Comparison of ENCODE assay signal across 8 cellular contexts in genomic region chr11:125110996-125111340, GRCh38. TPM values are rescaled to one million over a fixed set of nuclear protein-coding genes. Genes with fewer than 3 reads are reported as not detected.
DNase-seq lines count a peak whose midpoint lies in the region; ATAC-seq and TF ChIP-seq lines count a peak whose summit lies in the region.

No MANE protein-coding gene starts in this region.

- in situ Hi-C loops in GM13977 (cut with MboI; ENCODE audit: low pct_unique_long_range_greater_than_20kb, low sequenced_read_pairs, unreplicated experiment): no loop called here

- peaks cover 3 to 17% of the 10 kb centered on the region in 2 experiments; a peak in 3 of 4 replicates for H3K4me1 ChIP-seq in HCT116 (ENCODE audit: control insufficient read depth in 1 of 2, insufficient read depth in 2 of 2, low read length in 2 of 2)
- H3K4me1 ChIP-seq in fibroblast of lung (ENCODE audit: control insufficient read depth, extremely low read depth, insufficient read depth, low read length): peaks cover 2% of the 10 kb centered on the region

- H3K79me2 ChIP-seq in HCT116 (ENCODE audit: insufficient read depth, low read length): peaks cover 32% of the 10 kb centered on the region; the same call in 1 of the 2 replicates
- H3K79me2 ChIP-seq in fibroblast of lung (ENCODE audit: control insufficient read depth, insufficient read depth, low read length): peaks cover 5% of the 10 kb centered on the region

- H3K27me3 ChIP-seq in HCT116 (ENCODE audit: insufficient read depth, low read length) (no peaks in the 10 kb centered on the region), fibroblast of lung (ENCODE audit: control insufficient read depth, insufficient read depth, low read length) (no peaks in the 10 kb centered on the region)

- CTCF ChIA-PET in HCT116 (lab: Charles Lee): interaction anchor here (1.0 to 1.8 kb wide), 5 partner anchors 13 to 319 kb away, joined by 3 to 19 read pairs (median 11); no protein-coding TSS in a partner anchor

- H3K36me3 ChIP-seq in HCT116 (ENCODE audit: control insufficient read depth in 1 of 2, insufficient read depth in 2 of 2, low read length in 2 of 2) (no peaks in the 10 kb centered on the region), fibroblast of lung (ENCODE audit: control insufficient read depth, insufficient read depth, low read length) (no peaks in the 10 kb centered on the region)

- no peaks in the 10 kb centered on the region for H3K9me3 ChIP-seq in HCT116 (ENCODE audit: control insufficient read depth in 1 of 2, insufficient read depth in 1 of 2, low read depth in 1 of 2, low read length in 2 of 2)
- no peaks in the 10 kb centered on the region for H3K9me3 ChIP-seq in fibroblast of lung (ENCODE audit: control insufficient read depth, insufficient read depth, low read depth, low read length)

- peak overlapping the region; percentile 68 to 98 for H3K4me3 ChIP-seq in HCT116 (replicated peaks in 1 of 2; ENCODE audit: low read depth in 1 of 2, low read length in 2 of 2)
- H3K4me3 ChIP-seq in fibroblast of lung (replicated peaks in 1 of 4; ENCODE audit: control extremely low read depth in 1 of 4, insufficient read depth in 1 of 4, low read depth in 3 of 4, low read length in 4 of 4): peak overlapping the region; percentile 74 to 97 (median 81)

- ATAC-seq in HCT116: 0 out of 2 replicates have a peak, but pooled peaks have one; percentile 0

- TF ChIP-seq CTCF in HCT116 (IDR thresholded peaks at IDR 0.05 in 2 of 3, conservative IDR thresholded peaks at IDR 0.05 in 1 of 3; ENCODE audit: borderline replicate concordance in 1 of 3, insufficient read depth in 1 of 3, low read depth in 2 of 3, low read length in 2 of 3): no peak
- no peak for TF ChIP-seq CTCF in fibroblast of lung (conservative IDR thresholded peaks at IDR 0.05 in 1 of 2, IDR thresholded peaks at IDR 0.05 in 1 of 2; ENCODE audit: low read depth in 1 of 2, low read length in 2 of 2)
- no peak for TF ChIP-seq CTCF in GM13977 (IDR thresholded peaks at IDR 0.05; ENCODE audit: extremely low read depth, insufficient read depth, missing control alignments)

- TSS peak; percentile 72 for BruUV-seq in HCT116 (replicated peaks; lab: Mats Ljungman, UMichigan)

- DNase-seq in COLO668 (lab: John Stamatoyannopoulos, UW; ENCODE audit: unreplicated experiment): peak; percentile 28
- no peak for DNase-seq in HCT116 (ENCODE audit: low read depth, low spot score)
- DNase-seq in T-helper 9 cell: peak; percentile 2
- DNase-seq in fibroblast of lung (ENCODE audit: low read depth in 2 of 2): no peak
- peak; percentile 47 for DNase-seq in posterior vena cava (ENCODE audit: low spot score)
- no peak for DNase-seq in GM13977 (ENCODE audit: low spot score)
- no peak for DNase-seq in stimulated activated CD4-positive, alpha-beta T cell treated with anti-CD3 and anti-CD28 coated beads, Interleukin-4, amount 100 ng/mL, for 24 hours
- no peak for DNase-seq in NCI-H1436 treated with DMSO at 0.1 percent for 48 hours (lab: John Stamatoyannopoulos, UW)

- no peaks in the 10 kb centered on the region for H4K20me1 ChIP-seq in HCT116 (ENCODE audit: insufficient read depth)
- H4K20me1 ChIP-seq in fibroblast of lung (ENCODE audit: control insufficient read depth, extremely low read depth, insufficient read depth, low read length): no peaks in the 10 kb centered on the region

- H3K27ac ChIP-seq in HCT116 (ENCODE audit: low read depth, low read length) (peak overlapping the region; percentile 45), fibroblast of lung (ENCODE audit: insufficient read depth, low read length) (peak overlapping the region; percentile 76)

- intact Hi-C loops in HCT116 (cut with micrococcal nuclease) (no loop called here), posterior vena cava (cut with DNase I) (no loop called here)

- peak overlapping the region; percentile 95 for H3K4me2 ChIP-seq in HCT116 (ENCODE audit: low read length)
- H3K4me2 ChIP-seq in fibroblast of lung (ENCODE audit: extremely low read depth, insufficient read depth, low read length): peak overlapping the region; percentile 87

- RAD21 ChIA-PET in HCT116 (lab: Charles Lee; ENCODE audit: low non-redundant PET in 1 of 2, low total read pairs in 2 of 2, uncharacterized antibody in 2 of 2, unreplicated experiment in 2 of 2): no interaction called here

- TF ChIP-seq POLR2A in HCT116 (IDR thresholded peaks at IDR 0.05; ENCODE audit: borderline replicate concordance, extremely low read depth, insufficient read depth, insufficient read length): no peak

- H2AFZ ChIP-seq in HCT116 (ENCODE audit: low read depth, low read length, poor library complexity, severe bottlenecking): peak overlapping the region; percentile 88
- peak overlapping the region; percentile 79 for H2AFZ ChIP-seq in fibroblast of lung (ENCODE audit: low read length)

- H3K9ac ChIP-seq in HCT116 (ENCODE audit: low read length) (peak overlapping the region; percentile 87), fibroblast of lung (ENCODE audit: insufficient read depth, low read length) (peak overlapping the region; percentile 75)

- POLR2A ChIA-PET in HCT116 (lab: Charles Lee): interaction anchor here (1.2 to 2.8 kb wide), 2 partner anchors 13 to 20 kb away, joined by 3 to 21 read pairs; no protein-coding TSS in a partner anchor

- TF ChIP-seq RAD21 in HCT116 (IDR thresholded peaks at IDR 0.05; ENCODE audit: low read depth): no peak

- no peaks in the 10 kb centered on the region for H3K9me2 ChIP-seq in HCT116 (ENCODE audit: insufficient read depth)

TF ChIP-seq in HCT116, 20 proteins besides CTCF, POLR2A, EP300 and RAD21:
- TF ChIP-seq JUND (IDR thresholded peaks at IDR 0.05): no peak
- no peak for TF ChIP-seq CBX3 (IDR thresholded peaks at IDR 0.05; ENCODE audit: low read depth)
- no peak for TF ChIP-seq POLR2AphosphoS5 (IDR thresholded peaks at IDR 0.05; ENCODE audit: low read depth, low read length)
- no peak for TF ChIP-seq FOSL1 (IDR thresholded peaks at IDR 0.05; ENCODE audit: low read depth)

RNA-seq across cellular contexts. Expression of gene TMEM218, which starts 0.5 kb away (rescaled TPM):
- total RNA-seq in HCT116 (2021; ENCODE audit: unreplicated experiment): 17.9 TPM
- 13.3 and 16.6 TPM in 2 replicates for polyA plus RNA-seq in HCT116 (2012)
- total RNA-seq in fibroblast of lung: 28.0 and 31.9 TPM in 2 replicates
- 33.9 and 34.8 TPM in 2 replicates for polyA plus RNA-seq in fibroblast of lung
- polyA plus RNA-seq in fibroblast of lung (2012): 19.1 and 19.3 TPM in 2 replicates
- polyA minus RNA-seq in fibroblast of lung (ENCODE audit: low replicate concordance): 14.9 and 15.6 TPM in 2 replicates
- 10 to 100 TPM; 12.5 to 15.7 TPM for total RNA-seq in posterior vena cava

RNA-seq across cellular contexts. Expression of gene SLC37A2, which starts 47.9 kb away (rescaled TPM):
- 5.1 TPM for total RNA-seq in HCT116 (2021; ENCODE audit: unreplicated experiment)
- polyA plus RNA-seq in HCT116 (2012): 3.8 and 4.2 TPM in 2 replicates
- 0.26 and 0.83 TPM in 2 replicates for total RNA-seq in fibroblast of lung
- polyA plus RNA-seq in fibroblast of lung: 0.36 and 2.2 TPM in 2 replicates
- 0.41 and 2.6 TPM in 2 replicates for polyA plus RNA-seq in fibroblast of lung (2012)
- 5.9 TPM in 1 of 2 replicates, not detected in the other for polyA minus RNA-seq in fibroblast of lung (ENCODE audit: low replicate concordance)
- 10 to 100 TPM in 1 of 2 donors, 1 to 10 TPM in 1; 6.6 to 10.5 TPM for total RNA-seq in posterior vena cava

RNA-seq across cellular contexts. Expression of gene PKNOX2, which starts 53.6 kb away (rescaled TPM):
- total RNA-seq in HCT116 (2021; ENCODE audit: unreplicated experiment) (0.20 TPM), fibroblast of lung (0.33 and 1.0 TPM in 2 replicates), posterior vena cava (1 to 10 TPM; 8.2 to 8.3 TPM)
- 0.02 and 0.05 TPM in 2 replicates for polyA plus RNA-seq in HCT116 (2012)
- 1.5 and 2.2 TPM in 2 replicates for polyA plus RNA-seq in fibroblast of lung
- 1.2 and 3.7 TPM in 2 replicates for polyA plus RNA-seq in fibroblast of lung (2012)
- 4.9 and 7.3 TPM in 2 replicates for polyA minus RNA-seq in fibroblast of lung (ENCODE audit: low replicate concordance)

Comparison
In these comparisons a context has a peak if more than half of its experiments do, and no peak if none do; other contexts are left out.
1. DNase-seq: peak in COLO668 (single experiment), T-helper 9 cell (single experiment) and posterior vena cava (single experiment); none in HCT116 (single experiment), fibroblast of lung (0 of 2), GM13977 (single experiment), stimulated activated CD4-positive, alpha-beta T cell treated with anti-CD3 and anti-CD28 coated beads, Interleukin-4, amount 100 ng/mL, for 24 hours (single experiment) and NCI-H1436 treated with DMSO at 0.1 percent for 48 hours (single experiment).